ENCODE assay signal across 16 cellular contexts in the genomic region with DNA sequence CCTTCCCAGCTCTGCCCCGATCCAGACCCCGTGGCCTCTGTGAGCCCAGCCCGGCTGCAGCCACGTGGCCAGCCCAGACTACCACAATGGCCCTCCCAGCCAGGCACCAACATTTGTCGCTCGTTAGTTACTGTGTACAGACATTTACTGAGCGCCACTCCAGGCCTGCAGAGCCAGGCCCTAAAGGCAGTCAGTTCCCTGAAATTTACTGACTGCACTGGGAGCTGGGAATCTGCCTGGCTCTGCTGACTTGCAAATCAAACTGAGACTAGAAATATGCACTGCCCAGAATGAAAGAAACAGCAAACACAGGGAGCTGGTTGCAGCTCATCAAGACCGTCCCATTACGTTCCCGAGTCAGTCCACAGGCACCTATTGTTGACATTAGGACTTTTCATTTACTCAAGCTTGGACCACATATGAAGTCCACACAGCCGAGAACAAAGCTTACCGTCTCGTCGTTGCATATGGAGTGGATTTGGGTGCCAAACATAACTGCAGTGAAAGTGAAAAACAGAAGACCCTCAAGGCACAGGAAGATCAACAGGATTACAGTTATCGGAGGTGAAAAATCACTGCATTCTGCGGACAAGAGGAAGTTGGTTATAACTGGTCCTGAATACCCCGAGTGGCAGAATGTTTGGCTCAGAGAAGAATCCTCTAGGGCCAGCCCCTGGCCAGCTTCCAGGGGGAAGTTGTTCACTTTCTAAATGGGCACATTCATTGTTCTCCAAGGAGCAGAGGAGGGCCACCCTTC. TPM values are rescaled to one million over a fixed set of nuclear protein-coding genes. Genes with fewer than 3 reads are reported as not detected.
DNase-seq lines count a peak whose midpoint lies in the region; ATAC-seq and TF ChIP-seq lines count a peak whose summit lies in the region.
"Had no signal": no experiment of that assay in that cellular context is flagged by ENCODE, and none has a peak within 500 bp of the region (broad histone marks: within the 10 kb centered on the region; RNA-seq: fewer than 3 reads in every experiment).

No MANE protein-coding gene starts in this region.

- H2BK5ac ChIP-seq in neuronal stem cell (ENCODE audit: low read length) = no peak overlapping the region

- peak overlapping the region; percentile 21 for H3K14ac ChIP-seq in neuronal stem cell (ENCODE audit: low read length)

- H4K91ac ChIP-seq in neuronal stem cell (ENCODE audit: low read depth, low read length, poor library complexity) = no peak overlapping the region

- peaks cover 0 to 2% of the 10 kb centered on the region in 2 donors for H3K4me1 ChIP-seq in neuronal stem cell (ENCODE audit: control insufficient read depth in 2 of 2, insufficient read depth in 1 of 2, low read depth in 1 of 2, low read length in 2 of 2)

- no peak for TF ChIP-seq CTCF in natural killer cell (IDR thresholded peaks at IDR 0.05)
- no peak for TF ChIP-seq CTCF in fibroblast of pulmonary artery (IDR thresholded peaks at IDR 0.05; ENCODE audit: low read length, missing control alignments)

- H4K8ac ChIP-seq in neuronal stem cell (ENCODE audit: low read depth, low read length) = no peak overlapping the region

- no peak overlapping the region for H2AK5ac ChIP-seq in neuronal stem cell (ENCODE audit: low read depth, low read length)

- H2BK120ac ChIP-seq in neuronal stem cell (ENCODE audit: low read depth, low read length) = no peak overlapping the region

- no peak overlapping the region for H3K4me3 Mint-ChIP-seq in natural killer cell treated with Interleukin-12 subunit alpha and Interleukin-12 subunit beta and Interleukin-15 and Interleukin-18, amount 100 ng/mL, for 72 hours
- no peak overlapping the region for H3K4me3 Mint-ChIP-seq in natural killer cell
- H3K4me3 Mint-ChIP-seq in activated T-cell treated with anti-CD3 and anti-CD28 coated beads, Interleukin-2, amount 50 U/mL, for 4 hours = no peak overlapping the region
- H3K4me3 Mint-ChIP-seq: activated CD4-positive, alpha-beta memory T cell treated with anti-CD3 and anti-CD28 coated beads, Interleukin-2, amount 10 ng/mL, durations not matched to agents 7 days and 5 days; immature natural killer cell had no signal

- ATAC-seq in natural killer cell treated with Interleukin-12 subunit alpha and Interleukin-12 subunit beta and Interleukin-15 and Interleukin-18, amount 100 ng/mL, for 72 hours = no peak
- ATAC-seq in natural killer cell (no peak), HG03342 (IDR thresholded peaks at IDR 0.05; ENCODE audit: unreplicated experiment) (no peak)
- ATAC-seq in activated T-cell treated with anti-CD3 and anti-CD28 coated beads, Interleukin-2, amount 50 U/mL, for 4 hours = no peak

- H2BK15ac ChIP-seq in neuronal stem cell (ENCODE audit: low read length) = no peak overlapping the region

- no peak overlapping the region for H3K4ac ChIP-seq in neuronal stem cell (ENCODE audit: low read length)

- no peak overlapping the region for H3K27ac Mint-ChIP-seq in natural killer cell treated with Interleukin-12 subunit alpha and Interleukin-12 subunit beta and Interleukin-15 and Interleukin-18, amount 100 ng/mL, for 72 hours
- no peak overlapping the region for H3K27ac Mint-ChIP-seq in natural killer cell
- H3K27ac Mint-ChIP-seq: activated CD4-positive, alpha-beta memory T cell treated with anti-CD3 and anti-CD28 coated beads, Interleukin-2, amount 10 ng/mL, durations not matched to agents 7 days and 5 days had no signal

- H3K9me3 Mint-ChIP-seq in natural killer cell treated with Interleukin-12 subunit alpha and Interleukin-12 subunit beta and Interleukin-15 and Interleukin-18, amount 100 ng/mL, for 72 hours = no peaks in the 10 kb centered on the region
- H3K9me3 Mint-ChIP-seq in natural killer cell = no peaks in the 10 kb centered on the region
- no peaks in the 10 kb centered on the region for H3K9me3 Mint-ChIP-seq in activated T-cell treated with anti-CD3 and anti-CD28 coated beads, Interleukin-2, amount 50 U/mL, for 4 hours
- H3K9me3 Mint-ChIP-seq: activated CD4-positive, alpha-beta memory T cell treated with anti-CD3 and anti-CD28 coated beads, Interleukin-2, amount 10 ng/mL, durations not matched to agents 7 days and 5 days; immature natural killer cell had no signal

- no peak overlapping the region for H3K27ac ChIP-seq in neuronal stem cell (replicated peaks; ENCODE audit: low read length)
- H3K27ac ChIP-seq: PC-9, thyroid gland had no signal

- H3K18ac ChIP-seq in neuronal stem cell (ENCODE audit: low read length) = peak overlapping the region; percentile 28

- no peak overlapping the region for H3K9ac ChIP-seq in neuronal stem cell (ENCODE audit: low read depth, low read length, poor library complexity)

- H3K79me1 ChIP-seq in neuronal stem cell (ENCODE audit: low read depth, low read length) = peaks cover 3% of the 10 kb centered on the region

- peaks cover 31 to 71% of the 10 kb centered on the region in 2 donors for H3K36me3 ChIP-seq in neuronal stem cell (replicated peaks in 1 of 2; ENCODE audit: control insufficient read depth in 2 of 2, insufficient read depth in 2 of 2, low read length in 2 of 2)

- no peaks in the 10 kb centered on the region for H3K9me3 ChIP-seq in neuronal stem cell (replicated peaks in 1 of 2; ENCODE audit: control insufficient read depth in 2 of 2, insufficient read depth in 1 of 2, low read depth in 1 of 2, low read length in 2 of 2)
- H3K9me3 ChIP-seq: thyroid gland had no signal

- H3K27me3 ChIP-seq in neuronal stem cell (ENCODE audit: control insufficient read depth in 3 of 3, insufficient read depth in 3 of 3, low read depth in 1 of 3, low read length in 3 of 3) = no peaks in the 10 kb centered on the region
- H3K27me3 ChIP-seq: thyroid gland had no signal

- H3K4me3 ChIP-seq in fibroblast of pulmonary artery (replicated peaks; ENCODE audit: low read depth, low read length) (no peak overlapping the region), neuronal stem cell (ENCODE audit: low read length in 2 of 2) (no peak overlapping the region)
- H3K4me3 ChIP-seq: PC-9, thyroid gland had no signal

- WGBS in neuronal stem cell (ENCODE audit: extremely low coverage in 2 of 2, insufficient read length in 2 of 2, insufficient replicate concordance in 1 of 2), 2 donors = no CpG with 5 or more reads among the region's 17 CpGs

- no peaks in the 10 kb centered on the region for H3K27me3 Mint-ChIP-seq in natural killer cell treated with Interleukin-12 subunit alpha and Interleukin-12 subunit beta and Interleukin-15 and Interleukin-18, amount 100 ng/mL, for 72 hours
- no peaks in the 10 kb centered on the region for H3K27me3 Mint-ChIP-seq in natural killer cell (ENCODE audit: low read depth in 2 of 2)
- no peaks in the 10 kb centered on the region for H3K27me3 Mint-ChIP-seq in activated T-cell treated with anti-CD3 and anti-CD28 coated beads, Interleukin-2, amount 50 U/mL, for 4 hours (ENCODE audit: low read depth)
- H3K27me3 Mint-ChIP-seq: activated CD4-positive, alpha-beta memory T cell treated with anti-CD3 and anti-CD28 coated beads, Interleukin-2, amount 10 ng/mL, durations not matched to agents 7 days and 5 days had no signal

- peaks cover 0 to 3% of the 10 kb centered on the region in 2 donors for H3K4me1 Mint-ChIP-seq in natural killer cell treated with Interleukin-12 subunit alpha and Interleukin-12 subunit beta and Interleukin-15 and Interleukin-18, amount 100 ng/mL, for 72 hours (ENCODE audit: low read depth in 2 of 2)
- H3K4me1 Mint-ChIP-seq in natural killer cell = no peaks in the 10 kb centered on the region
- no peaks in the 10 kb centered on the region for H3K4me1 Mint-ChIP-seq in activated T-cell treated with anti-CD3 and anti-CD28 coated beads, Interleukin-2, amount 50 U/mL, for 4 hours (ENCODE audit: low read depth)
- H3K4me1 Mint-ChIP-seq: activated CD4-positive, alpha-beta memory T cell treated with anti-CD3 and anti-CD28 coated beads, Interleukin-2, amount 10 ng/mL, durations not matched to agents 7 days and 5 days had no signal

- no peak overlapping the region for H2BK12ac ChIP-seq in neuronal stem cell (ENCODE audit: low read length)

- no peak overlapping the region for H2AFZ ChIP-seq in neuronal stem cell (ENCODE audit: low read length)
- H2AFZ ChIP-seq: PC-9 had no signal

- H3K23ac ChIP-seq in neuronal stem cell (ENCODE audit: low read depth, low read length, poor library complexity) = peak overlapping the region; percentile 80

- DNase-seq in natural killer cell treated with Interleukin-12 subunit alpha and Interleukin-12 subunit beta and Interleukin-15 and Interleukin-18, amount 100 ng/mL, for 72 hours (ENCODE audit: low spot score) = peak; percentile 49
- no peak for DNase-seq in natural killer cell
- peak; percentile 44 for DNase-seq in fibroblast of pulmonary artery (ENCODE audit: low read depth)
- DNase-seq in neuronal stem cell (ENCODE audit: low spot score) = no peak
- DNase-seq in NCI-H526 (lab: John Stamatoyannopoulos, UW) = no peak
- no peak for DNase-seq in activated T-cell treated with anti-CD3 and anti-CD28 coated beads, Interleukin-2, amount 50 U/mL, for 4 hours
- no peak for DNase-seq in ureter (ENCODE audit: low spot score)
- DNase-seq: activated CD4-positive, alpha-beta memory T cell treated with anti-CD3 and anti-CD28 coated beads, Interleukin-2, amount 10 ng/mL, durations not matched to agents 7 days and 5 days; activated gamma-delta T cell treated with Interleukin-2 at 50 U/mL for 16 hours; H7; immature natural killer cell; MV-4-11; NCI-H345; PC-9; thyroid gland had no signal

- peaks cover 16% of the 10 kb centered on the region for H3K36me3 Mint-ChIP-seq in natural killer cell treated with Interleukin-12 subunit alpha and Interleukin-12 subunit beta and Interleukin-15 and Interleukin-18, amount 100 ng/mL, for 72 hours
- H3K36me3 Mint-ChIP-seq in natural killer cell = peaks cover 20% of the 10 kb centered on the region
- H3K36me3 Mint-ChIP-seq in activated T-cell treated with anti-CD3 and anti-CD28 coated beads, Interleukin-2, amount 50 U/mL, for 4 hours (ENCODE audit: insufficient read depth) = peaks cover 27% of the 10 kb centered on the region

- intact Hi-C loops in natural killer cell (cut with micrococcal nuclease) = no loop called here

- H3K4me2 ChIP-seq in neuronal stem cell (ENCODE audit: insufficient read depth, low read length, poor library complexity, severe bottlenecking) = no peak overlapping the region
- H3K4me2 ChIP-seq: PC-9 had no signal

RNA-seq across cellular contexts. Expression of a gene that starts 34.5 kb away (rescaled TPM):
- 10 to 100 TPM; 28.5 to 43.9 TPM for total RNA-seq in natural killer cell treated with Interleukin-12 subunit alpha and Interleukin-12 subunit beta and Interleukin-15 and Interleukin-18, amount 100 ng/mL, for 72 hours
- 10 to 100 TPM; 37.9 to 64.9 (median 45.2) TPM for total RNA-seq in natural killer cell
- polyA plus RNA-seq in neuronal stem cell (2013, experiment 1 of 2) = 32.5 TPM
- 32.9 TPM for polyA plus RNA-seq in neuronal stem cell (2013, experiment 2 of 2)
- 10 to 100 TPM; 27.2 to 34.6 (median 31.8) TPM for total RNA-seq in activated T-cell treated with anti-CD3 and anti-CD28 coated beads, Interleukin-2, amount 50 U/mL, for 4 hours
- total RNA-seq in ureter = 50.5 TPM

RNA-seq across cellular contexts. Expression of a gene that starts 50.8 kb away (rescaled TPM):
- 1 to 10 TPM; 3.3 to 3.6 TPM for total RNA-seq in natural killer cell treated with Interleukin-12 subunit alpha and Interleukin-12 subunit beta and Interleukin-15 and Interleukin-18, amount 100 ng/mL, for 72 hours
- 10 to 100 TPM in 2 of 3 donors, 1 to 10 TPM in 1; 7.9 to 17.7 (median 12.1) TPM for total RNA-seq in natural killer cell
- polyA plus RNA-seq in neuronal stem cell (2013, experiment 1 of 2) = 4.4 TPM
- polyA plus RNA-seq in neuronal stem cell (2013, experiment 2 of 2) = 5.5 TPM
- 10 to 100 TPM; 13.6 to 19.6 (median 17.6) TPM for total RNA-seq in activated T-cell treated with anti-CD3 and anti-CD28 coated beads, Interleukin-2, amount 50 U/mL, for 4 hours
- 16.1 TPM for total RNA-seq in ureter

Comparison
In these comparisons a context has a peak if more than half of its experiments do, and no peak if none do; other contexts are left out.
1. DNase-seq: peak in natural killer cell treated with Interleukin-12 subunit alpha and Interleukin-12 subunit beta and Interleukin-15 and Interleukin-18, amount 100 ng/mL, for 72 hours (single experiment) and fibroblast of pulmonary artery (single experiment); none in natural killer cell (single experiment), neuronal stem cell (single experiment), NCI-H526 (0 of 2), activated T-cell treated with anti-CD3 and anti-CD28 coated beads, Interleukin-2, amount 50 U/mL, for 4 hours (single experiment) and ureter (single experiment).